In genomic region chr9:18056269-18056992, GRCh38 we compare ENCODE assay signal across 1 cellular context.
TF ChIP-seq lines count a peak whose summit lies in the region.

No MANE protein-coding gene starts in this region.

TF ChIP-seq in GM12878, 131 proteins besides CTCF, POLR2A, EP300 and RAD21 (continued from another document):
- TF ChIP-seq POLR2AphosphoS2 (IDR thresholded peaks at IDR 0.05; ENCODE audit: low read depth, low read length) (no peak), ZNF274 (IDR thresholded peaks at IDR 0.05; ENCODE audit: insufficient read depth, insufficient read length) (no peak), ZSCAN29 (IDR thresholded peaks at IDR 0.05) (no peak), ZNF217 (IDR thresholded peaks at IDR 0.05) (no peak), GABPA (IDR thresholded peaks at IDR 0.05; ENCODE audit: low read depth) (no peak), STAT3 (IDR thresholded peaks at IDR 0.05; ENCODE audit: low read depth, low read length) (no peak), PRDM15 (CRISPR knock-in tag; IDR thresholded peaks at IDR 0.05) (no peak)
